Comparison of ENCODE assay signal across 8 cellular contexts in the genomic region with DNA sequence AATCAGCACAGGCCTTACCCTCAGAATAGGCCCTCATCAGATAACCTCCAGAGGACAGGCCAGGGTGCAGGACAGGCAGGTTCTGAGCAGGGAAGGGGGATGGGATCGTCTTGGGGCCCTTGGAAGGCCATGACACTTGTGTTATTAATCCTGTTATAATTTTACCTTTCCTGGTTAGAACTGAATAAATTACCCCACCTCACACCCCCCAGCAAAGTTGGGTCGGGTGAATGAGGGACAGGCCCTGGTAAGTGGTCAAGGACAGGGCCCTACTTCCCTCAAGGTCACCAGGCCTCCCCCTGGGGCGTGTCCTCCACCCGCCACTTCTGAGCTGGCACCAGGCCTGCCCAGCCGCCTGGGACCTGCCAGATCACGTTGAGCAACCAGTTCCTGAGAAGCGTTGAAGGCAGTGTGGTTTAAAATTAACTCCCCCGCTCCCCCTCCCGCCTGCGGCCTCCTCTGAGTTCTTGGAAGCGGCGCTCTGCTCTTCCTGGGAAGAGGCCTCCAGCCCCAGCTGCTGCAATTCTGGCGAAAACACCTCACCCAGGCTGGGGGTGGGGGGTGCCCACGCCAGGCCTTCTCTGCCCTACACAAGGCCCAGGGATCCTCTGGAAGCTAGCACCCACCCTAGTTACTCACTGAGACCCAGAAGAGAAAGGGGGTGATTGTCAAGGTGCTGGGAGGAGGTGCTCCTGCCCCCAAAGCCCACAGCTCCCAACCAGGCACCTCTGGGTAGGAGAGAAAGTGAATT. TPM values are rescaled to one million over a fixed set of nuclear protein-coding genes. Genes with fewer than 3 reads are reported as not detected.
A peak's percentile ranks its signal among the peaks of the same experiment; 100 is the strongest.
DNase-seq lines count a peak whose midpoint lies in the region; ATAC-seq, FAIRE-seq and TF ChIP-seq lines count a peak whose summit lies in the region.

No MANE protein-coding gene starts in this region.

- peak; percentile 47 for FAIRE-seq in bronchial epithelial cell (lab: Jason Lieb, UNC)

- POLR2A ChIA-PET in WTC11 (lab: Charles Lee) = no interaction called here

- H3K9me3 Mint-ChIP-seq in CD14-positive monocyte (no peaks in the 10 kb centered on the region), WTC11 (no peaks in the 10 kb centered on the region)

- H3K27ac Mint-ChIP-seq in CD14-positive monocyte (peak overlapping the region; percentile 83 to 94 (median 91)), WTC11 (no peak overlapping the region; the same call in 1 of the 2 replicates)

- H3K36me3 ChIP-seq in bronchial epithelial cell (ENCODE audit: control insufficient read depth, insufficient read depth, low read length) = no peaks in the 10 kb centered on the region

- peaks cover 73% of the 10 kb centered on the region for H3K4me1 Mint-ChIP-seq in CD14-positive monocyte
- H3K4me1 Mint-ChIP-seq in WTC11 = no peaks in the 10 kb centered on the region

- H3K27me3 Mint-ChIP-seq in CD14-positive monocyte (ENCODE audit: low read depth in 3 of 3) (peaks cover 0 to 1% (median 0%) of the 10 kb centered on the region in 3 donors), WTC11 (ENCODE audit: low read depth) (peaks cover 3% of the 10 kb centered on the region)

- peak; percentile 90 for DNase-seq in CD14-positive monocyte (ENCODE audit: low spot score)
- DNase-seq in NCI-H2081 treated with DMSO at 0.1 percent for 48 hours (lab: John Stamatoyannopoulos, UW) = peak; percentile 7
- no peak for DNase-seq in WTC11 (ENCODE audit: low spot score)
- DNase-seq in bronchial epithelial cell (ENCODE audit: low read depth) = peak; percentile 91
- DNase-seq in left kidney (ENCODE audit: low read depth, low spot score) = peak; percentile 97
- DNase-seq in stimulated activated CD4-positive, alpha-beta T cell treated with anti-CD3 and anti-CD28 coated beads, Interleukin-2, amount 100 ng/mL, for 24 hours = peak; percentile 91 to 92

- H3K27me3 ChIP-seq in bronchial epithelial cell (ENCODE audit: control insufficient read depth, insufficient read depth, low read length) = no peaks in the 10 kb centered on the region

- H3K4me3 Mint-ChIP-seq in CD14-positive monocyte = peak overlapping the region; percentile 41 to 76
- H3K4me3 Mint-ChIP-seq in WTC11 = no peak overlapping the region

- peak; percentile 73 for ATAC-seq in GM21825 (IDR thresholded peaks at IDR 0.05; ENCODE audit: unreplicated experiment)
- peak; percentile 33 for ATAC-seq in WTC11
- ATAC-seq in HG03039 (IDR thresholded peaks at IDR 0.05; ENCODE audit: unreplicated experiment) = no peak

- intact Hi-C loops in CD14-positive monocyte (cut with micrococcal nuclease) = no loop called here

- CTCF ChIA-PET in WTC11 (lab: Charles Lee) = interaction anchor here (2.4 to 3.2 kb wide), 2 partner anchors 11 to 32 kb away, joined by 5 to 24 read pairs; a partner anchor contains a TSS

- H3K36me3 Mint-ChIP-seq in CD14-positive monocyte (peaks cover 39 to 46% of the 10 kb centered on the region in 2 donors), WTC11 (no peaks in the 10 kb centered on the region)

- TF ChIP-seq CTCF in CD14-positive monocyte (IDR thresholded peaks at IDR 0.05) (no peak), WTC11 (IDR thresholded peaks at IDR 0.05) (no peak), bronchial epithelial cell (IDR thresholded peaks at IDR 0.05; ENCODE audit: insufficient read depth, low read length, severe bottlenecking) (no peak)

- H3K4me3 ChIP-seq in bronchial epithelial cell (ENCODE audit: low read depth, low read length) = no peak overlapping the region

TF ChIP-seq in WTC11, 78 proteins besides CTCF, POLR2A, EP300 and RAD21:
- TF ChIP-seq TEAD4 (CRISPR knock-in tag; IDR thresholded peaks at IDR 0.05) (no peak), ZNF138 (CRISPR knock-in tag; conservative IDR thresholded peaks at IDR 0.05) (no peak), GABPB1 (CRISPR knock-in tag; IDR thresholded peaks at IDR 0.05) (peak; percentile 78), ATF1 (CRISPR knock-in tag; IDR thresholded peaks at IDR 0.05) (no peak), NR1H2 (CRISPR knock-in tag; IDR thresholded peaks at IDR 0.05) (no peak), NR2C2 (CRISPR knock-in tag; IDR thresholded peaks at IDR 0.05) (no peak)
- TF ChIP-seq, protein P1, sequence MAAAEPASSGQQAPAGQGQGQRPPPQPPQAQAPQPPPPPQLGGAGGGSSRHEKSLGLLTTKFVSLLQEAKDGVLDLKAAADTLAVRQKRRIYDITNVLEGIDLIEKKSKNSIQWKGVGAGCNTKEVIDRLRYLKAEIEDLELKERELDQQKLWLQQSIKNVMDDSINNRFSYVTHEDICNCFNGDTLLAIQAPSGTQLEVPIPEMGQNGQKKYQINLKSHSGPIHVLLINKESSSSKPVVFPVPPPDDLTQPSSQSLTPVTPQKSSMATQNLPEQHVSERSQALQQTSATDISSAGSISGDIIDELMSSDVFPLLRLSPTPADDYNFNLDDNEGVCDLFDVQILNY (CRISPR knock-in tag; IDR thresholded peaks at IDR 0.05) = no peak

RNA-seq across cellular contexts. Expression of a gene that starts 10.6 kb away (rescaled TPM):
- polyA plus RNA-seq in CD14-positive monocyte = 1 to 10 TPM; 2.9 to 6.2 TPM
- 1.8 to 2.4 TPM (median 1.9 TPM) in 3 replicates for total RNA-seq in WTC11 (2021)
- total RNA-seq in bronchial epithelial cell = 0.26 and 0.77 TPM in 2 replicates

RNA-seq across cellular contexts. Expression of a gene that starts 15.9 kb away (rescaled TPM):
- 100 to 1,000 TPM; 173 to 252 TPM for polyA plus RNA-seq in CD14-positive monocyte
- total RNA-seq in WTC11 (2021) (52.7 to 60.2 TPM (median 54.4 TPM) in 3 replicates), bronchial epithelial cell (42.9 and 47.1 TPM in 2 replicates)

RNA-seq across cellular contexts. Expression of a gene that starts 31.7 kb away (rescaled TPM):
- 10 to 100 TPM; 12.1 to 14.0 TPM for polyA plus RNA-seq in CD14-positive monocyte
- total RNA-seq in WTC11 (2021) = 15.2 to 20.9 TPM (median 15.8 TPM) in 3 replicates
- 6.6 and 8.4 TPM in 2 replicates for total RNA-seq in bronchial epithelial cell

RNA-seq across cellular contexts. Expression of a gene that starts 33.5 kb away (rescaled TPM):
- polyA plus RNA-seq in CD14-positive monocyte = under 1 TPM; 0.18 to 0.76 TPM
- total RNA-seq in WTC11 (2021) (11.5 to 14.0 TPM (median 12.1 TPM) in 3 replicates), bronchial epithelial cell (1.2 and 3.2 TPM in 2 replicates)
